ENCODE assay signal across 20 cellular contexts in the genomic region with DNA sequence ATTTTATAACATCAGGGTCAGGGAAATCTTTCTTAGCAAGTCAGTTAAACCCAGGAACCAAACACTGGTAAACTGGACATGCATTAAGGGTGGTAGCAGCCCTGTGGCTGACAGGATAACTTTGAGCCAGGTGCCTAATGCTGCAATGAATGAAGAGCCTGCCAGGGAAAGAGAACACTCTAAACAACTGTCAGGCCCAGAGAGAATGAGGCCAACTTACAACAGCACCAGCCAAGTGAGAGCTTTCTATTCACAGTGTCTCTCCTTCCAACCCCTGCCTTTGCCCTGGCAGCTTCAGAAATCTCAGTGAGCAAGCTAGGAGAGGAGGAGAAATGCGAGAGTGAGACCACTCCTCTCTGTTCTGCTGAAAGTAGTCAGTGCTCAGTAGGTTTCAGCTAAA. TPM values are rescaled to one million over a fixed set of nuclear protein-coding genes. Genes with fewer than 3 reads are reported as not detected.
DNase-seq lines count a peak whose midpoint lies in the region; ATAC-seq, FAIRE-seq and TF ChIP-seq lines count a peak whose summit lies in the region.
"Had no signal": no experiment of that assay in that cellular context is flagged by ENCODE, and none has a peak within 500 bp of the region (broad histone marks: within the 10 kb centered on the region; RNA-seq: fewer than 3 reads in every experiment).

No MANE protein-coding gene starts in this region.

- FAIRE-seq in GM12878 (lab: Jason Lieb, UNC) (no peak), GM12891 (lab: Jason Lieb, UNC) (no peak)
- FAIRE-seq: G401.6 had no signal

- H3K36me3 ChIP-seq in GM12878 (ENCODE audit: control insufficient read depth in 2 of 2, insufficient read depth in 2 of 2, low read length in 1 of 2) (no peaks in the 10 kb centered on the region), prostate gland (no peaks in the 10 kb centered on the region)

- no TSS peak for BruUV-seq in GM12878 (replicated peaks; lab: Mats Ljungman, UMichigan)

- TF ChIP-seq EP300 in GM12878 (IDR thresholded peaks at IDR 0.05; ENCODE audit: borderline replicate concordance in 1 of 2, control insufficient read depth in 1 of 2, low read depth in 2 of 2, low read length in 2 of 2): no peak

- TF ChIP-seq CTCF in GM12878 (IDR thresholded peaks at IDR 0.05 in 2 of 3, conservative IDR thresholded peaks at IDR 0.05 in 1 of 3; ENCODE audit: control insufficient read depth in 2 of 3, extremely low read depth in 1 of 3, insufficient read depth in 1 of 3, low read depth in 3 of 3, low read length in 3 of 3) (no peak), prostate gland (IDR thresholded peaks at IDR 0.05) (no peak)

- H3K27ac ChIP-seq in GM12878 (ENCODE audit: control insufficient read depth, insufficient read depth) (no peak overlapping the region), prostate gland (peak overlapping the region; percentile 37 to 48)
- H3K27ac ChIP-seq: GM23248 had no signal

- H3K9me3 ChIP-seq in GM12878 (replicated peaks; ENCODE audit: control insufficient read depth, insufficient read depth, low read length) (no peaks in the 10 kb centered on the region), prostate gland (no peaks in the 10 kb centered on the region)
- H3K9me3 ChIP-seq: SK-N-SH had no signal

- H4K20me1 ChIP-seq in GM12878 (ENCODE audit: control insufficient read depth, insufficient read depth): no peaks in the 10 kb centered on the region

- intact Hi-C loops in GM12878 (cut with micrococcal nuclease; ENCODE audit: unreplicated experiment): no loop called here
- intact Hi-C loops in left ventricle myocardium superior (cut with micrococcal nuclease): no loop called here
- intact Hi-C loops in prostate gland (cut with DNase I): no loop called here
- intact Hi-C loops in left colon (cut with DNase I, micrococcal nuclease): no loop called here

- SMC1A ChIA-PET in GM12878 (lab: Charles Lee; ENCODE audit: uncharacterized antibody, unreplicated experiment): interaction anchor here (0.6 to 1.1 kb wide), 3 partner anchors 13 to 442 kb away, joined by 3 to 4 read pairs (median 3); partner anchors contain the start of gene ATP2C1

- no peak for TF ChIP-seq RAD21 in GM12878 (IDR thresholded peaks at IDR 0.05; ENCODE audit: insufficient read depth, low read depth, low read length)

- peak; percentile 28 for DNase-seq in NCI-H1092 (lab: John Stamatoyannopoulos, UW)
- no peak for DNase-seq in GM12878 (ENCODE audit: low read depth, low spot score)
- DNase-seq in left ventricle myocardium superior: no peak
- DNase-seq in prostate gland (ENCODE audit: low spot score): no peak
- no peak for DNase-seq in GM12891 (ENCODE audit: insufficient read length, low spot score)
- DNase-seq in left colon: no peak
- DNase-seq in DMS53 (lab: John Stamatoyannopoulos, UW): no peak
- DNase-seq: Calu3; CD4-positive, alpha-beta T cell; DMS79 treated with DMSO at 0.1 percent for 48 hours; GM23248; Kasumi-1; NCI-H1417 treated with DMSO at 0.1 percent for 48 hours; NCI-H2029 treated with DMSO at 0.1 percent for 48 hours; NCI-H345; NCI-H526 treated with DMSO at 0.1 percent for 48 hours; PC-3; SK-N-SH had no signal

- H2AFZ ChIP-seq in GM12878 (ENCODE audit: control insufficient read depth, low read depth, low read length): peak overlapping the region; percentile 59
- H2AFZ ChIP-seq: GM23248 had no signal

- TF ChIP-seq POLR2A in GM12878 (IDR thresholded peaks at IDR 0.05; ENCODE audit: low read depth, low read length) (no peak), prostate gland (IDR thresholded peaks at IDR 0.05) (no peak), GM12891 (IDR thresholded peaks at IDR 0.05; ENCODE audit: low read depth, low read length) (no peak)

- no peaks in the 10 kb centered on the region for H3K79me2 ChIP-seq in GM12878 (ENCODE audit: control insufficient read depth, insufficient read depth, low read length)

- CTCF ChIA-PET in GM12878 (lab: Yijun Ruan, JAX): interaction anchor here (0.6 to 1.9 kb wide), 3 partner anchors 50 to 472 kb away, joined by 3 to 4 read pairs (median 3); no protein-coding TSS in a partner anchor

- ATAC-seq in GM12878 (peak; percentile 35), left ventricle myocardium superior (peak; percentile 91), left colon (no peak), HG02610 (IDR thresholded peaks at IDR 0.05; ENCODE audit: unreplicated experiment) (no peak)
- ATAC-seq: PC-3 had no signal

- RAD21 ChIA-PET in GM12878 (lab: Charles Lee; ENCODE audit: unreplicated experiment): interaction anchor here (1.0 kb wide), 1 partner anchor 9 kb away, joined by 3 read pairs; no protein-coding TSS in a partner anchor

- POLR2A ChIA-PET in GM12878 (lab: Charles Lee): no interaction called here

- 89% methylated on average over 1 of the region's 1 CpG for WGBS in GM12878 (ENCODE audit: insufficient coverage, insufficient replicate concordance, low lambda C conversion rate, missing lambda C conversion rate)
- 44% methylated on average over 1 of the region's 1 CpG for WGBS in prostate gland

- H3K4me2 ChIP-seq in GM12878 (ENCODE audit: control insufficient read depth, insufficient read depth): no peak overlapping the region
- H3K4me2 ChIP-seq: SK-N-SH had no signal

- in situ Hi-C loops in GM12878 (cut with MboI): no loop called here

- peaks cover 12% of the 10 kb centered on the region for H3K4me1 ChIP-seq in GM12878 (ENCODE audit: control insufficient read depth, insufficient read depth, low read length)
- H3K4me1 ChIP-seq in prostate gland (replicated peaks): peaks cover 7% of the 10 kb centered on the region

- H3K4me3 ChIP-seq in GM12878 (no peak overlapping the region), prostate gland (no peak overlapping the region)
- H3K4me3 ChIP-seq: GM23248 had no signal

- H3K9ac ChIP-seq in GM12878 (ENCODE audit: control insufficient read depth, insufficient read depth, low read length): no peak overlapping the region
- H3K9ac ChIP-seq: GM23248, SK-N-SH had no signal

- no peaks in the 10 kb centered on the region for H3K27me3 ChIP-seq in GM12878 (replicated peaks in 1 of 2; ENCODE audit: control insufficient read depth in 2 of 2, insufficient read depth in 2 of 2, low read length in 1 of 2)
- H3K27me3 ChIP-seq in prostate gland (replicated peaks; ENCODE audit: insufficient read depth): no peaks in the 10 kb centered on the region

TF ChIP-seq in GM12878, 131 proteins besides CTCF, POLR2A, EP300 and RAD21 (continues in another document):
- TF ChIP-seq RB1 (IDR thresholded peaks at IDR 0.05; ENCODE audit: borderline replicate concordance) (no peak), STAT3 (IDR thresholded peaks at IDR 0.05; ENCODE audit: low read depth, low read length) (no peak), TCF3 (IDR thresholded peaks at IDR 0.05; ENCODE audit: borderline replicate concordance, insufficient read depth, low read depth, low read length) (no peak), SMARCA5 (IDR thresholded peaks at IDR 0.05) (no peak), WRNIP1 (IDR thresholded peaks at IDR 0.05; ENCODE audit: borderline replicate concordance, low read depth, low read length) (no peak), CBX5 (IDR thresholded peaks at IDR 0.05; ENCODE audit: low read depth) (no peak)

TF ChIP-seq in GM12891, 5 proteins besides CTCF, POLR2A, EP300 and RAD21:
- TF ChIP-seq SPI1 (IDR thresholded peaks at IDR 0.05; ENCODE audit: low read depth, low read length): no peak
- no peak for TF ChIP-seq PAX5 (IDR thresholded peaks at IDR 0.05; ENCODE audit: insufficient read depth, low read length, severe bottlenecking)
- TF ChIP-seq POU2F2 (IDR thresholded peaks at IDR 0.05; ENCODE audit: low read depth, low read length): no peak
- no peak for TF ChIP-seq POLR2AphosphoS5 (IDR thresholded peaks at IDR 0.05; ENCODE audit: low read depth, low read length)
- no peak for TF ChIP-seq TAF1 (IDR thresholded peaks at IDR 0.05; ENCODE audit: low read depth, low read length)

RNA-seq across cellular contexts. Expression of gene ATP2C1, which starts 50.4 kb away (rescaled TPM):
- total RNA-seq in GM12878 (2013; cell fraction: nucleolus; rRNA removed): 253 and 262 TPM in 2 replicates
- total RNA-seq in GM12878 (2014; rRNA removed) (43.9 and 52.9 TPM in 2 replicates), GM12878 (2014; rRNA removed; fragmentation: Illumina TruSeq; extraction: Trizol) (67.7 and 70.5 TPM in 2 replicates), GM12878 (2021) (60.2 and 62.2 TPM in 2 replicates), left ventricle myocardium superior (56.6 TPM), prostate gland (100 to 1,000 TPM; 123 to 158 TPM), left colon (10 to 100 TPM; 62.8 to 65.7 TPM)
- 29.0 TPM for polyA plus RNA-seq in GM12878 (2011; ENCODE audit: low read depth)
- polyA plus RNA-seq in GM12878 (2011; rRNA removed) (116 and 178 TPM in 2 replicates), GM12878 (2014; fragmentation: Illumina TruSeq; extraction: Trizol) (50.4 and 61.7 TPM in 2 replicates), GM12878 (2014; fragmentation: Nextera tagmentation; extraction: Ambion mirVana) (10 to 100 TPM; 20.6 to 21.0 TPM), GM12878 (2014; rRNA removed) (35.4 and 48.3 TPM in 2 replicates), GM12878 (2016; fragmentation: Nextera tagmentation; extraction: Ambion mirVana) (10 to 100 TPM; 59.8 to 64.6 TPM)
- polyA plus RNA-seq in GM12878 (2011; cell fraction: cytosol; rRNA removed): 37.7 and 42.4 TPM in 2 replicates
- polyA plus RNA-seq in GM12878 (2011; cell fraction: nucleus; rRNA removed): 147 and 162 TPM in 2 replicates
- polyA plus RNA-seq in GM12878 (2012): 29.3 and 48.1 TPM in 2 replicates
- 108 and 157 TPM in 2 replicates for polyA minus RNA-seq in GM12878 (2011; rRNA and poly(A)+ RNA removed)
- 33.1 and 49.5 TPM in 2 replicates for polyA minus RNA-seq in GM12878 (2011; cell fraction: cytosol; rRNA and poly(A)+ RNA removed)
- polyA minus RNA-seq in GM12878 (2011; cell fraction: nucleus; rRNA and poly(A)+ RNA removed): 108 and 150 TPM in 2 replicates
- 32.5 TPM for polyA plus RNA-seq in GM12891 (2012; ENCODE audit: low read depth, missing spikeins)

Comparison
In these comparisons a context has a peak if more than half of its experiments do, and no peak if none do; other contexts are left out.
1. ATAC-seq: peak in GM12878 (single experiment) and left ventricle myocardium superior (single experiment); none in left colon (single experiment) and HG02610 (single experiment).